Comparison of ENCODE assay signal across 29 cellular contexts in genomic region chr2:178457390-178457886, GRCh38. TPM values are rescaled to one million over a fixed set of nuclear protein-coding genes. Genes with fewer than 3 reads are reported as not detected.
"Had no signal": no experiment of that assay in that cellular context is flagged by ENCODE, and none has a peak within 500 bp of the region (broad histone marks: within the 10 kb centered on the region; RNA-seq: fewer than 3 reads in every experiment).

No MANE protein-coding gene starts in this region.

- H3K4me1 Mint-ChIP-seq: activated CD4-positive, alpha-beta memory T cell treated with anti-CD3 and anti-CD28 coated beads, Interleukin-2, amount 10 ng/mL, durations not matched to agents 7 days and 5 days; activated naive CD4-positive, alpha-beta T cell treated with anti-CD3 and anti-CD28 coated beads, Interleukin-2, amount 10 ng/mL, durations not matched to agents 7 days and 5 days; central memory CD8-positive, alpha-beta T cell; endodermal cell had no signal

- H3K27me3 ChIP-seq: ascending aorta, brain microvascular endothelial cell, dorsolateral prefrontal cortex, gastrocnemius medialis, heart left ventricle had no signal

- H3K36me3 Mint-ChIP-seq: activated naive CD4-positive, alpha-beta T cell treated with anti-CD3 and anti-CD28 coated beads, Interleukin-2, amount 10 ng/mL, durations not matched to agents 7 days and 5 days; activated naive CD4-positive, alpha-beta T cell treated with anti-CD3 and anti-CD28 coated beads, Interleukin-2, amount 50 U/mL, for 72 hours; activated naive CD8-positive, alpha-beta T cell treated with anti-CD3 and anti-CD28 coated beads, Interleukin-2, amount 10 ng/mL, durations not matched to agents 7 days and 5 days had no signal

- H3K4me3 ChIP-seq: ascending aorta, coronary artery, dorsolateral prefrontal cortex, gastrocnemius medialis, heart left ventricle had no signal

- FAIRE-seq: bronchial epithelial cell had no signal

- H3K9me3 ChIP-seq: ascending aorta, gastrocnemius medialis, heart left ventricle had no signal

- H3K27ac ChIP-seq: ascending aorta, brain microvascular endothelial cell, coronary artery, dorsolateral prefrontal cortex, gastrocnemius medialis, heart left ventricle had no signal

- H3K27ac Mint-ChIP-seq: activated CD4-positive, alpha-beta memory T cell treated with anti-CD3 and anti-CD28 coated beads, Interleukin-2, amount 10 ng/mL, durations not matched to agents 7 days and 5 days; activated CD4-positive, alpha-beta T cell treated with anti-CD3 and anti-CD28 coated beads, Interleukin-2, amount 10 ng/mL, durations not matched to agents 7 days and 5 days; activated naive CD4-positive, alpha-beta T cell treated with anti-CD3 and anti-CD28 coated beads, Interleukin-2, amount 10 ng/mL, durations not matched to agents 7 days and 5 days; activated naive CD4-positive, alpha-beta T cell treated with anti-CD3 and anti-CD28 coated beads, Interleukin-2, amount 50 U/mL, for 72 hours; activated naive CD8-positive, alpha-beta T cell treated with anti-CD3 and anti-CD28 coated beads, Interleukin-2, amount 10 ng/mL, durations not matched to agents 7 days and 5 days; activated T-cell treated with anti-CD3 and anti-CD28 coated beads, Interleukin-2, amount 50 U/mL, for 24 hours; activated T-cell treated with anti-CD3 and anti-CD28 coated beads, Interleukin-2, amount 50 U/mL, for 72 hours; dendritic cell treated with granulocyte-macrophage colony-stimulating factor and Interleukin-4, amounts not matched to agents 40 ng/mL and 50 ng/mL, for 4 days; endodermal cell had no signal

- H3K4me1 ChIP-seq: ascending aorta, gastrocnemius medialis had no signal

- H3K27me3 Mint-ChIP-seq: activated T-cell treated with anti-CD3 and anti-CD28 coated beads, Interleukin-2, amount 50 U/mL, for 24 hours; central memory CD8-positive, alpha-beta T cell had no signal

- ATAC-seq: activated naive CD4-positive, alpha-beta T cell treated with anti-CD3 and anti-CD28 coated beads, Interleukin-2, amount 50 U/mL, for 72 hours; activated T-cell treated with anti-CD3 and anti-CD28 coated beads, Interleukin-2, amount 50 U/mL, for 72 hours; esophagus mucosa; gastrocnemius medialis; heart left ventricle had no signal

- H3K36me3 ChIP-seq: ascending aorta, brain microvascular endothelial cell, gastrocnemius medialis, heart left ventricle had no signal

- DNase-seq: activated CD4-positive, alpha-beta memory T cell treated with anti-CD3 and anti-CD28 coated beads, Interleukin-2, amount 10 ng/mL, durations not matched to agents 7 days and 5 days; activated CD4-positive, alpha-beta T cell treated with anti-CD3 and anti-CD28 coated beads for 1 hour; activated CD4-positive, alpha-beta T cell treated with anti-CD3 and anti-CD28 coated beads for 4 hours; activated CD4-positive, alpha-beta T cell treated with anti-CD3 and anti-CD28 coated beads, Interleukin-2, amount 10 ng/mL, durations not matched to agents 7 days and 5 days; activated CD4-positive, alpha-beta T cell treated with anti-CD3 and anti-CD28 coated beads, Interleukin-2, amount 50 U/mL, for 4 hours; activated CD8-positive, alpha-beta memory T cell treated with anti-CD3 and anti-CD28 coated beads, Interleukin-2, amount 50 U/mL, for 48 hours; activated gamma-delta T cell; activated naive CD4-positive, alpha-beta T cell; activated naive CD4-positive, alpha-beta T cell treated with anti-CD3 and anti-CD28 coated beads, Interleukin-2, amount 10 ng/mL, durations not matched to agents 7 days and 5 days; activated naive CD8-positive, alpha-beta T cell treated with anti-CD3 and anti-CD28 coated beads, Interleukin-2, amount 10 ng/mL, durations not matched to agents 7 days and 5 days; activated T-cell treated with anti-CD3 and anti-CD28 coated beads for 4 hours; activated T-cell treated with anti-CD3 and anti-CD28 coated beads, Interleukin-2, amount 50 U/mL, for 24 hours; activated T-cell treated with anti-CD3 and anti-CD28 coated beads, Interleukin-2, amount 50 U/mL, for 72 hours; brain microvascular endothelial cell; dorsolateral prefrontal cortex; effector memory CD4-positive, alpha-beta T cell; endodermal cell; foreskin fibroblast; gastrocnemius medialis; glutamatergic neuron; heart left ventricle; T-helper 2 cell had no signal

- H3K9me3 Mint-ChIP-seq: activated CD4-positive, alpha-beta memory T cell treated with anti-CD3 and anti-CD28 coated beads, Interleukin-2, amount 10 ng/mL, durations not matched to agents 7 days and 5 days; activated CD4-positive, alpha-beta T cell treated with anti-CD3 and anti-CD28 coated beads, Interleukin-2, amount 10 ng/mL, durations not matched to agents 7 days and 5 days; activated naive CD4-positive, alpha-beta T cell treated with anti-CD3 and anti-CD28 coated beads, Interleukin-2, amount 10 ng/mL, durations not matched to agents 7 days and 5 days; activated naive CD8-positive, alpha-beta T cell treated with anti-CD3 and anti-CD28 coated beads, Interleukin-2, amount 10 ng/mL, durations not matched to agents 7 days and 5 days; activated T-cell treated with anti-CD3 and anti-CD28 coated beads, Interleukin-2, amount 50 U/mL, for 24 hours; activated T-cell treated with anti-CD3 and anti-CD28 coated beads, Interleukin-2, amount 50 U/mL, for 72 hours; central memory CD8-positive, alpha-beta T cell; dendritic cell treated with granulocyte-macrophage colony-stimulating factor and Interleukin-4, amounts not matched to agents 40 ng/mL and 50 ng/mL, for 4 days; endodermal cell had no signal

- H3K4me3 Mint-ChIP-seq: activated CD4-positive, alpha-beta memory T cell treated with anti-CD3 and anti-CD28 coated beads, Interleukin-2, amount 10 ng/mL, durations not matched to agents 7 days and 5 days; activated CD4-positive, alpha-beta T cell treated with anti-CD3 and anti-CD28 coated beads, Interleukin-2, amount 10 ng/mL, durations not matched to agents 7 days and 5 days; activated naive CD4-positive, alpha-beta T cell treated with anti-CD3 and anti-CD28 coated beads, Interleukin-2, amount 10 ng/mL, durations not matched to agents 7 days and 5 days; activated naive CD8-positive, alpha-beta T cell treated with anti-CD3 and anti-CD28 coated beads, Interleukin-2, amount 10 ng/mL, durations not matched to agents 7 days and 5 days; activated T-cell treated with anti-CD3 and anti-CD28 coated beads, Interleukin-2, amount 50 U/mL, for 24 hours; activated T-cell treated with anti-CD3 and anti-CD28 coated beads, Interleukin-2, amount 50 U/mL, for 72 hours; central memory CD8-positive, alpha-beta T cell; dendritic cell treated with granulocyte-macrophage colony-stimulating factor and Interleukin-4, amounts not matched to agents 40 ng/mL and 50 ng/mL, for 4 days; endodermal cell had no signal

RNA-seq across cellular contexts. Expression of gene PJVK, which starts 6.3 kb away (rescaled TPM):
- total RNA-seq: ascending aorta had no signal
